20 cellular contexts compared by ENCODE assay signal in genomic region chr20:20638877-20639276, GRCh38.
"Had no signal": no experiment of that assay in that cellular context is flagged by ENCODE, and none has a peak within 500 bp of the region (broad histone marks: within the 10 kb centered on the region; RNA-seq: fewer than 3 reads in every experiment).

No MANE protein-coding gene starts in this region.

- H3K4me3 Mint-ChIP-seq: activated B cell treated with CpG ODN at 0.5 μM for 24 hours; activated CD4-positive, alpha-beta T cell treated with anti-CD3 and anti-CD28 coated beads for 36 hours; neural crest cell; stimulated activated naive B cell treated with anti-CD40 and anti-IgM and Interleukin-4, amounts not matched to agents 10 μg/mL and 1 μg/mL and 100 μg/mL, for 72 hours had no signal

- FAIRE-seq: islet of Langerhans, TTC549 had no signal

- H3K4me1 Mint-ChIP-seq: activated B cell treated with CpG ODN at 0.5 μM for 24 hours; activated CD4-positive, alpha-beta T cell treated with anti-CD3 and anti-CD28 coated beads for 36 hours; neural crest cell; stimulated activated naive B cell treated with anti-CD40 and anti-IgM and Interleukin-4, amounts not matched to agents 10 μg/mL and 1 μg/mL and 100 μg/mL, for 72 hours had no signal

- DNase-seq: activated B cell treated with CpG ODN at 0.5 μM for 24 hours; activated CD4-positive, alpha-beta T cell treated with anti-CD3 and anti-CD28 coated beads for 36 hours; activated CD4-positive, alpha-beta T cell treated with anti-CD3 and anti-CD28 coated beads, Interleukin-2, amount 50 U/mL, for 4 hours; activated naive CD4-positive, alpha-beta T cell treated with Interleukin-2 at 50 U/mL for 16 hours; cortex of kidney; head of caudate nucleus; hypothalamus; left cardiac atrium; retina; sigmoid colon; stimulated activated CD4-positive, alpha-beta T cell treated with anti-CD3 and anti-CD28 coated beads, Interleukin-15, amount 100 ng/mL, for 24 hours; stimulated activated naive B cell treated with anti-CD40 and anti-IgM and Interleukin-4, amounts not matched to agents 10 μg/mL and 1 μg/mL and 100 μg/mL, for 72 hours; testis; trophoblast cell; uterus had no signal

- H3K27me3 Mint-ChIP-seq: activated B cell treated with CpG ODN at 0.5 μM for 24 hours; activated CD4-positive, alpha-beta T cell treated with anti-CD3 and anti-CD28 coated beads for 36 hours; stimulated activated naive B cell treated with anti-CD40 and anti-IgM and Interleukin-4, amounts not matched to agents 10 μg/mL and 1 μg/mL and 100 μg/mL, for 72 hours had no signal

- ATAC-seq: activated CD4-positive, alpha-beta T cell treated with anti-CD3 and anti-CD28 coated beads for 36 hours; gastroesophageal sphincter; left cardiac atrium; stimulated activated naive B cell treated with anti-CD40 and anti-IgM and Interleukin-4, amounts not matched to agents 10 μg/mL and 1 μg/mL and 100 μg/mL, for 72 hours had no signal

- H3K9me3 Mint-ChIP-seq: activated B cell treated with CpG ODN at 0.5 μM for 24 hours; activated T-helper 2 cell treated with anti-CD3 and anti-CD28 coated beads, Interferon-gamma antibody, Interleukin-2, Interleukin-4, amounts not matched to agents 10 μg/mL and 5 μg/mL and 100 μg/mL, durations not matched to agents 14 hours and 24 hours and 36 hours; neural crest cell; stimulated activated naive B cell treated with anti-CD40 and anti-IgM and Interleukin-4, amounts not matched to agents 10 μg/mL and 1 μg/mL and 100 μg/mL, for 72 hours had no signal

- H3K27ac Mint-ChIP-seq: activated B cell treated with CpG ODN at 0.5 μM for 24 hours; activated CD4-positive, alpha-beta T cell treated with anti-CD3 and anti-CD28 coated beads for 36 hours; activated T-helper 2 cell treated with anti-CD3 and anti-CD28 coated beads, Interferon-gamma antibody, Interleukin-2, Interleukin-4, amounts not matched to agents 10 μg/mL and 5 μg/mL and 100 μg/mL, durations not matched to agents 14 hours and 24 hours and 36 hours; stimulated activated naive B cell treated with anti-CD40 and anti-IgM and Interleukin-4, amounts not matched to agents 10 μg/mL and 1 μg/mL and 100 μg/mL, for 72 hours had no signal
